Comparison of ENCODE assay signal across 18 cellular contexts in genomic region chr19:1969176-1970002, GRCh38.
"Had no signal": no experiment of that assay in that cellular context is flagged by ENCODE, and none has a peak within 500 bp of the region (broad histone marks: within the 10 kb centered on the region; RNA-seq: fewer than 3 reads in every experiment).

No MANE protein-coding gene starts in this region.

- H3K9me3 Mint-ChIP-seq: activated CD4-positive, alpha-beta memory T cell treated with anti-CD3 and anti-CD28 coated beads for 36 hours; activated T-cell treated with anti-CD3 and anti-CD28 coated beads, Interleukin-2, amount 50 U/mL, for 72 hours; neural progenitor cell; T-cell had no signal

- H3K4me3 Mint-ChIP-seq: activated CD4-positive, alpha-beta memory T cell treated with anti-CD3 and anti-CD28 coated beads for 36 hours; activated T-cell treated with anti-CD3 and anti-CD28 coated beads, Interleukin-2, amount 50 U/mL, for 72 hours; neural progenitor cell had no signal

- DNase-seq: activated CD4-positive, alpha-beta memory T cell treated with anti-CD3 and anti-CD28 coated beads for 36 hours; activated CD4-positive, alpha-beta T cell treated with anti-CD3 and anti-CD28 coated beads for 48 hours; activated effector memory CD4-positive, alpha-beta T cell treated with Interleukin-2 at 50 U/mL for 16 hours; activated naive CD4-positive, alpha-beta T cell treated with anti-CD3 and anti-CD28 coated beads, Interleukin-2, amount 50 U/mL, for 16 hours; activated T-cell treated with anti-CD3 and anti-CD28 coated beads, Interleukin-2, amount 50 U/mL, for 72 hours; anterior cingulate cortex; body of pancreas; dermis blood vessel endothelial cell; effector CD8-positive, alpha-beta T cell; hippocampal formation; left ventricle myocardium inferior; spleen; stimulated activated CD4-positive, alpha-beta T cell treated with anti-CD3 and anti-CD28 coated beads, Interleukin-4, amount 100 ng/mL, for 1 hour; stimulated activated naive CD4-positive, alpha-beta T cell; T-cell; T1000 had no signal

- H3K27me3 Mint-ChIP-seq: activated CD4-positive, alpha-beta memory T cell treated with anti-CD3 and anti-CD28 coated beads for 36 hours; T-cell had no signal

- H3K27ac Mint-ChIP-seq: activated CD4-positive, alpha-beta memory T cell treated with anti-CD3 and anti-CD28 coated beads for 36 hours; activated T-cell treated with anti-CD3 and anti-CD28 coated beads, Interleukin-2, amount 50 U/mL, for 72 hours; neural progenitor cell; T-cell had no signal

- ATAC-seq: activated T-cell treated with anti-CD3 and anti-CD28 coated beads, Interleukin-2, amount 50 U/mL, for 72 hours; body of pancreas; SK-N-SH treated with all-trans-retinoic acid at 6 μM for 48 hours; T-cell had no signal
